20 cellular contexts compared by ENCODE assay signal in the genomic region with DNA sequence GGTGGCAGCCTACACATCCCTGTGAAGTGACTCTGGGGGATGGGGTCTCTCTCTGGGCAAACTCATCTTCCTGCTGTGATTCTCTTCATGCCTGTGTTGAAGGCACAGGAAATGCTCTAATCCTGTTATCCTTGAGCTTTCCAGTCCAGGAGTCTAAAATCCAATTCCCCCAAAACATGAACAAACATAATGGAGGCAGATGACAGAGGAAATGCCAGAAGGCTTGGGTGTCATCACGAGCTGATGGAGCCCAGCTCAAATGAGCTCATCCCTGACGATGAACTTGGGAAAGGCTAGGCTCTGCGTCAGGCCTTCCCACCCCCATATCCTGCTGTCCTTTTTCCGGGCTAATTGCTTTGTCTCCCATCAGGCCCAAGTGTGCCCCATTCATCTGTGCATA.
"Had no signal": no experiment of that assay in that cellular context is flagged by ENCODE, and none has a peak within 500 bp of the region (broad histone marks: within the 10 kb centered on the region; RNA-seq: fewer than 3 reads in every experiment).

No MANE protein-coding gene starts in this region.

- H3K36me3 ChIP-seq: ascending aorta, breast epithelium, pancreas, right lobe of liver, suprapubic skin, upper lobe of left lung had no signal

- H3K27me3 ChIP-seq: ascending aorta, breast epithelium, pancreas, right lobe of liver, suprapubic skin, upper lobe of left lung had no signal

- H3K9me3 ChIP-seq: ascending aorta, breast epithelium, pancreas, right lobe of liver, suprapubic skin, upper lobe of left lung had no signal

- H3K4me1 ChIP-seq: ascending aorta, breast epithelium, pancreas, right lobe of liver, upper lobe of left lung had no signal

- H3K27ac ChIP-seq: ascending aorta, breast epithelium, pancreas, right lobe of liver, suprapubic skin, upper lobe of left lung had no signal

- ATAC-seq: activated T-cell treated with anti-CD3 and anti-CD28 coated beads, Interleukin-2, amount 50 U/mL, for 72 hours; esophagus mucosa; left ventricle myocardium superior; naive thymus-derived CD4-positive, alpha-beta T cell; pancreas; right lobe of liver; stimulated activated naive CD8-positive, alpha-beta T cell treated with anti-CD3 and anti-CD28 coated beads, Interleukin-15, amount 100 ng/mL, for 72 hours had no signal

- DNase-seq: activated CD4-positive, alpha-beta T cell treated with anti-CD3 and anti-CD28 coated beads, Interleukin-2, amount 50 U/mL, for 4 hours; activated effector memory CD4-positive, alpha-beta T cell treated with anti-CD3 and anti-CD28 coated beads, Interleukin-2, amount 50 U/mL, for 16 hours; activated naive CD4-positive, alpha-beta T cell treated with anti-CD3 and anti-CD28 coated beads, Interleukin-2, amount 50 U/mL, for 16 hours; activated T-cell treated with anti-CD3 and anti-CD28 coated beads, Interleukin-2, amount 50 U/mL, for 72 hours; cerebellar nuclear complex; effector CD8-positive, alpha-beta T cell; foreskin fibroblast; left ventricle myocardium superior; mesenchymal stem cell; naive thymus-derived CD4-positive, alpha-beta T cell; pancreas; right lobe of liver; small intestine; stimulated activated CD4-positive, alpha-beta T cell treated with anti-CD3 and anti-CD28 coated beads, Interleukin-4, amount 100 ng/mL, for 1 hour; stimulated activated naive CD8-positive, alpha-beta T cell treated with anti-CD3 and anti-CD28 coated beads, Interleukin-15, amount 100 ng/mL, for 72 hours; upper lobe of left lung had no signal

- H3K4me3 ChIP-seq: ascending aorta, breast epithelium, pancreas, right lobe of liver, suprapubic skin, upper lobe of left lung had no signal
